ENCODE assay signal across 17 cellular contexts in the genomic region with DNA sequence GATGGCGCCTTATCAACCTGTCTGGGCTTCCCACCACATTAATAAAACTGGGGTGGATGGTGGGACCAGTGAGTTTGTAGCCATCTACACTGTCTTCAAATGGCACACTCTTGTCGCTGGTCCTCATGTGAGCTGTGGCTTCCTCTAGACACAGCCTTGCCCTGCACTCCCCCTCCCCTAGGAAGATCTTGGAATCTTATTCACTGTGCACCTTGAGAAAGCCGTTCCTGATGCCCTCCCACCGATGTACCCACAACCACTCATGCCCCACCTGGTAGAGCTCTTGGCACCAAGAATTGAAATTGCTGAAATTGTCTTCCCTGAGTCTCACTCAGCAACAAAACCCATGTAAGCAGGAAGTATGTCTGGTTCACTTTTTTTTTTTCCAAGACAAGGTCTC.
DNase-seq lines count a peak whose midpoint lies in the region; ATAC-seq, FAIRE-seq and TF ChIP-seq lines count a peak whose summit lies in the region.
"Had no signal": no experiment of that assay in that cellular context is flagged by ENCODE, and none has a peak within 500 bp of the region (broad histone marks: within the 10 kb centered on the region; RNA-seq: fewer than 3 reads in every experiment).

No MANE protein-coding gene starts in this region.

- H3K36me3 Mint-ChIP-seq in endodermal cell (ENCODE audit: low read depth): no peaks in the 10 kb centered on the region
- H3K36me3 Mint-ChIP-seq: CD14-positive monocyte; CD4-positive, alpha-beta memory T cell had no signal

- H3K79me2 ChIP-seq in HepG2 (ENCODE audit: insufficient read depth, low read length) (no peaks in the 10 kb centered on the region), osteoblast (ENCODE audit: insufficient read depth, low read length) (no peaks in the 10 kb centered on the region)

- H3K4me2 ChIP-seq in HepG2 (ENCODE audit: low read depth, low read length): no peak overlapping the region
- H3K4me2 ChIP-seq in osteoblast (ENCODE audit: insufficient read depth, low read length): no peak overlapping the region
- H3K4me2 ChIP-seq: A549, BLaER1 had no signal

- WGBS in HepG2 (ENCODE audit: low lambda C conversion rate): 44% methylated on average over 4 of the region's 4 CpGs
- 90% methylated on average over 2 of the region's 4 CpGs for WGBS in right lobe of liver (ENCODE audit: insufficient coverage, low coverage, low lambda C conversion rate, missing lambda C conversion rate)
- 95 to 100% methylated on average over 2 to 4 of the region's 4 CpGs for WGBS in endodermal cell (ENCODE audit: insufficient coverage in 1 of 2, insufficient read length in 1 of 2), 2 experiments

- H3K36me3 ChIP-seq in HepG2 (replicated peaks in 1 of 2; ENCODE audit: control insufficient read depth in 1 of 2, insufficient read depth in 2 of 2, low read length in 2 of 2) (no peaks in the 10 kb centered on the region), right lobe of liver (no peaks in the 10 kb centered on the region), endodermal cell (ENCODE audit: control insufficient read depth, insufficient read depth, low read length) (no peaks in the 10 kb centered on the region), osteoblast (ENCODE audit: insufficient read depth, low read length) (no peaks in the 10 kb centered on the region)
- H3K36me3 ChIP-seq: BLaER1, HAP-1 had no signal

- TF ChIP-seq RAD21 in HepG2 (CRISPR knock-in tag; IDR thresholded peaks at IDR 0.05): no peak

- CTCF ChIA-PET in HepG2 (lab: Yijun Ruan, JAX; ENCODE audit: low intra/inter-chr PET ratio, low total read pairs): no interaction called here

- H2AFZ ChIP-seq in HepG2 (ENCODE audit: low read length) (no peak overlapping the region), osteoblast (ENCODE audit: low read length) (no peak overlapping the region)

- peaks cover 4% of the 10 kb centered on the region for H3K4me1 Mint-ChIP-seq in endodermal cell
- H3K4me1 Mint-ChIP-seq: CD14-positive monocyte; CD4-positive, alpha-beta memory T cell had no signal

- H3K27me3 Mint-ChIP-seq in endodermal cell (ENCODE audit: insufficient read depth): no peaks in the 10 kb centered on the region

- H4K20me1 ChIP-seq in HepG2 (ENCODE audit: insufficient read depth, low read length): peaks cover 2% of the 10 kb centered on the region; the same call in 1 of the 2 replicates
- no peaks in the 10 kb centered on the region for H4K20me1 ChIP-seq in osteoblast (ENCODE audit: insufficient read depth, low read length)
- H4K20me1 ChIP-seq: BLaER1 had no signal

- no peak overlapping the region for H3K9ac ChIP-seq in HepG2 (ENCODE audit: insufficient read depth, low read depth, low read length)
- H3K9ac ChIP-seq in endodermal cell (ENCODE audit: extremely low read depth, low read length, poor library complexity, severe bottlenecking): no peak overlapping the region
- H3K9ac ChIP-seq: BLaER1 had no signal

- no peak overlapping the region for H3K4me3 Mint-ChIP-seq in endodermal cell
- H3K4me3 Mint-ChIP-seq: CD4-positive, alpha-beta memory T cell had no signal

- FAIRE-seq in HepG2 (lab: Jason Lieb, UNC) (no peak), urothelium cell line (lab: Jason Lieb, UNC) (no peak)
- FAIRE-seq: A549 had no signal

- H3K4me1 ChIP-seq in HepG2 (ENCODE audit: insufficient read depth, low read length): no peaks in the 10 kb centered on the region
- H3K4me1 ChIP-seq in right lobe of liver: no peaks in the 10 kb centered on the region
- peaks cover 4% of the 10 kb centered on the region for H3K4me1 ChIP-seq in endodermal cell (ENCODE audit: control insufficient read depth, insufficient read depth, low read length)
- H3K4me1 ChIP-seq in osteoblast (ENCODE audit: insufficient read depth, low read length): no peaks in the 10 kb centered on the region
- H3K4me1 ChIP-seq: A549, BLaER1 had no signal

- H3K4me3 ChIP-seq in HepG2 (replicated peaks in 1 of 3; ENCODE audit: insufficient read depth in 1 of 3, low read depth in 2 of 3, low read length in 3 of 3) (no peak overlapping the region), right lobe of liver (no peak overlapping the region), endodermal cell (ENCODE audit: low read length) (no peak overlapping the region), osteoblast (ENCODE audit: insufficient read depth, low read length) (no peak overlapping the region)
- H3K4me3 ChIP-seq: A549, BLaER1, HAP-1 had no signal

- intact Hi-C loops in HepG2 (cut with micrococcal nuclease; ENCODE audit: unreplicated experiment): no loop called here
- intact Hi-C loops in right lobe of liver (cut with DNase I): no loop called here

- no peak overlapping the region for H3K27ac Mint-ChIP-seq in endodermal cell
- H3K27ac Mint-ChIP-seq: CD14-positive monocyte; CD4-positive, alpha-beta memory T cell had no signal

- H3K9me3 ChIP-seq in HepG2 (ENCODE audit: low read length) (no peaks in the 10 kb centered on the region), right lobe of liver (no peaks in the 10 kb centered on the region), endodermal cell (ENCODE audit: control insufficient read depth, low read length) (peaks cover 1% of the 10 kb centered on the region), osteoblast (ENCODE audit: low read depth, low read length) (no peaks in the 10 kb centered on the region)
- H3K9me3 ChIP-seq: A549, BLaER1, HAP-1 had no signal

- no peaks in the 10 kb centered on the region for H3K27me3 ChIP-seq in HepG2 (ENCODE audit: control insufficient read depth in 1 of 2, insufficient read depth in 2 of 2, low read length in 2 of 2)
- H3K27me3 ChIP-seq in right lobe of liver: no peaks in the 10 kb centered on the region
- H3K27me3 ChIP-seq in endodermal cell (ENCODE audit: control insufficient read depth, insufficient read depth, low read length, poor library complexity, severe bottlenecking): no peaks in the 10 kb centered on the region
- no peaks in the 10 kb centered on the region for H3K27me3 ChIP-seq in osteoblast (ENCODE audit: insufficient read depth, low read length)
- H3K27me3 ChIP-seq: BLaER1 had no signal

- TF ChIP-seq EP300 in HepG2 (IDR thresholded peaks at IDR 0.05; ENCODE audit: low read depth in 2 of 2, low read length in 2 of 2): no peak
- no peak for TF ChIP-seq EP300 in HepG2 (CRISPR knock-in tag; IDR thresholded peaks at IDR 0.05; ENCODE audit: borderline replicate concordance)

- BruUV-seq in HepG2 (replicated peaks; lab: Mats Ljungman, UMichigan): no TSS peak

- no peak overlapping the region for H3K27ac ChIP-seq in HepG2 (ENCODE audit: extremely low read length, insufficient read depth, low read length)
- H3K27ac ChIP-seq in right lobe of liver: no peak overlapping the region
- peak overlapping the region; percentile 70 for H3K27ac ChIP-seq in endodermal cell (ENCODE audit: low read depth, low read length)
- no peak overlapping the region for H3K27ac ChIP-seq in osteoblast (ENCODE audit: low read depth, low read length)
- H3K27ac ChIP-seq: 22Rv1, A549, BLaER1 had no signal

- TF ChIP-seq POLR2A in HepG2 (IDR thresholded peaks at IDR 0.05; ENCODE audit: insufficient read depth in 1 of 2, low read depth in 2 of 2, low read length in 2 of 2): no peak
- TF ChIP-seq POLR2A in right lobe of liver (IDR thresholded peaks at IDR 0.05): no peak

- ATAC-seq in HepG2 (no peak), right lobe of liver (no peak)
- ATAC-seq: A549 had no signal

- no peak for DNase-seq in HepG2 (ENCODE audit: low spot score)
- no peak for DNase-seq in right lobe of liver
- DNase-seq in endodermal cell: no peak
- DNase-seq in osteoblast (ENCODE audit: insufficient read length, low spot score, missing footprints): peak; percentile 69
- no peak for DNase-seq in urothelium cell line (ENCODE audit: low spot score)
- no peak for DNase-seq in NCI-H524 treated with DMSO at 0.1 percent for 48 hours (lab: John Stamatoyannopoulos, UW)
- DNase-seq in HCEC 1CT: no peak
- DNase-seq: Calu3; CD4-positive, alpha-beta memory T cell; DMS79 treated with DMSO at 0.1 percent for 48 hours; GF-D8; GOT3 had no signal

- POLR2A ChIA-PET in HepG2 (lab: Yijun Ruan, JAX): no interaction called here

- in situ Hi-C loops in HepG2 (cut with HindIII; ENCODE audit: extremely low pct_ligation_motif_present, low pct_unique_long_range_greater_than_20kb): no loop called here

- peaks cover 6% of the 10 kb centered on the region for H3K9me3 Mint-ChIP-seq in endodermal cell

- no peak for TF ChIP-seq CTCF in HepG2 (CRISPR knock-in tag; IDR thresholded peaks at IDR 0.05)
- TF ChIP-seq CTCF in right lobe of liver (IDR thresholded peaks at IDR 0.05): no peak
- TF ChIP-seq CTCF in endodermal cell (conservative IDR thresholded peaks at IDR 0.05): no peak
- no peak for TF ChIP-seq CTCF in osteoblast (IDR thresholded peaks at IDR 0.05; ENCODE audit: extremely low read depth, low read depth, low read length)

TF ChIP-seq in HepG2, 621 proteins besides CTCF, POLR2A, EP300 and RAD21:
- peak; percentile 95 for TF ChIP-seq ZNF329 (CRISPR knock-in tag; IDR thresholded peaks at IDR 0.05; ENCODE audit: low read depth)
- TF ChIP-seq, protein P1, sequence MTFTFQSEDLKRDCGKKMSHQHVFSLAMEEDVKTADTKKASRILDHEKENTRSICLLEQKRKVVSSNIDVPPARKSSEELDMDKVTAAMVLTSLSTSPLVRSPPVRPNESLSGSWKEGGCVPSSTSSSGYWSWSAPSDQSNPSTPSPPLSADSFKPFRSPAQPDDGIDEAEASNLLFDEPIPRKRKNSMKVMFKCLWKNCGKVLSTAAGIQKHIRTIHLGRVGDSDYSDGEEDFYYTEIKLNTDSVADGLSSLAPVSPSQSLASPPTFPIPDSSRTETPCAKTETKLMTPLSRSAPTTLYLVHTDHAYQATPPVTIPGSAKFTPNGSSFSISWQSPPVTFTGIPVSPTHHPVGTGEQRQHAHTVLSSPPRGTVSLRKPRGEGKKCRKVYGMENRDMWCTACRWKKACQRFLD (CRISPR knock-in tag; IDR thresholded peaks at IDR 0.05; ENCODE audit: borderline replicate concordance): no peak
